ENCODE assay signal across 9 cellular contexts in genomic region chr22:19174106-19175025, GRCh38.
DNase-seq lines count a peak whose midpoint lies in the region; ATAC-seq and TF ChIP-seq lines count a peak whose summit lies in the region.
"Had no signal": no experiment of that assay in that cellular context is flagged by ENCODE, and none has a peak within 500 bp of the region (broad histone marks: within the 10 kb centered on the region; RNA-seq: fewer than 3 reads in every experiment).

No MANE protein-coding gene starts in this region.

- DNase-seq in AG10803 (ENCODE audit: low read depth) (peak; percentile 94), HFF-Myc (ENCODE audit: extremely low read depth, low read depth) (peak; percentile 67), adipocyte (ENCODE audit: low read depth) (peak; percentile 56), kidney tubule cell (ENCODE audit: low spot score) (peak; percentile 86), NK-92 (lab: John Stamatoyannopoulos, UW; ENCODE audit: unreplicated experiment) (no peak), WERI-Rb-1 (no peak)

- H3K9me3 ChIP-seq in adipocyte (ENCODE audit: control insufficient read depth, low read length) (no peaks in the 10 kb centered on the region), WERI-Rb-1 (ENCODE audit: severe bottlenecking) (no peaks in the 10 kb centered on the region)
- H3K9me3 ChIP-seq: HAP-1 had no signal

- ATAC-seq in GM21447 (IDR thresholded peaks at IDR 0.05; ENCODE audit: unreplicated experiment) (no peak), HG03039 (IDR thresholded peaks at IDR 0.05; ENCODE audit: unreplicated experiment) (no peak)

- H3K9ac ChIP-seq in adipocyte (ENCODE audit: low read length): peak overlapping the region; percentile 98

- TF ChIP-seq CTCF in AG10803 (conservative IDR thresholded peaks at IDR 0.05; ENCODE audit: low read length): no peak
- TF ChIP-seq CTCF in HFF-Myc (IDR thresholded peaks at IDR 0.05; ENCODE audit: low read depth, low read length, missing control alignments): no peak
- TF ChIP-seq CTCF in WERI-Rb-1 (IDR thresholded peaks at IDR 0.05; ENCODE audit: low read depth, low read length): no peak

- H3K27me3 ChIP-seq in adipocyte (replicated peaks; ENCODE audit: control insufficient read depth, insufficient read depth, low read length) (no peaks in the 10 kb centered on the region), WERI-Rb-1 (ENCODE audit: insufficient read depth, low read depth, severe bottlenecking) (peaks cover 15% of the 10 kb centered on the region)

- peaks cover 17% of the 10 kb centered on the region for H3K36me3 ChIP-seq in adipocyte (ENCODE audit: control insufficient read depth, insufficient read depth, low read length, severe bottlenecking)
- peaks cover 17% of the 10 kb centered on the region for H3K36me3 ChIP-seq in WERI-Rb-1

- H3K4me1 ChIP-seq in adipocyte (ENCODE audit: control insufficient read depth, insufficient read depth, low read length): peaks cover 63% of the 10 kb centered on the region

- peak overlapping the region; percentile 17 for H3K4me3 ChIP-seq in AG10803 (ENCODE audit: low read length)
- H3K4me3 ChIP-seq in HFF-Myc (replicated peaks; ENCODE audit: low read depth, low read length): peak overlapping the region; percentile 94
- H3K4me3 ChIP-seq in adipocyte (ENCODE audit: low read length): peak overlapping the region; percentile 7
- no peak overlapping the region for H3K4me3 ChIP-seq in WERI-Rb-1 (ENCODE audit: low read depth, low read length)

- no peak overlapping the region for H3K27ac ChIP-seq in WERI-Rb-1

Comparison
In these comparisons a context has a peak if more than half of its experiments do, and no peak if none do; other contexts are left out.
1. DNase-seq: peak in AG10803 (single experiment), HFF-Myc (single experiment), adipocyte (single experiment) and kidney tubule cell (single experiment); none in NK-92 (single experiment) and WERI-Rb-1 (single experiment).